Comparison of ENCODE assay signal across 17 cellular contexts in genomic region chr18:48986851-48987761, GRCh38.
"Had no signal": no experiment of that assay in that cellular context is flagged by ENCODE, and none has a peak within 500 bp of the region (broad histone marks: within the 10 kb centered on the region; RNA-seq: fewer than 3 reads in every experiment).

No MANE protein-coding gene starts in this region.

- H3K4me3 ChIP-seq: ovary, stomach, vagina had no signal

- H3K4me3 Mint-ChIP-seq: activated CD4-positive, alpha-beta memory T cell treated with anti-CD3 and anti-CD28 coated beads, Interleukin-2, amount 10 ng/mL, durations not matched to agents 7 days and 5 days; activated T-cell treated with anti-CD3 and anti-CD28 coated beads, Interleukin-2, amount 50 U/mL, for 72 hours; brain; central memory CD8-positive, alpha-beta T cell; dendritic cell treated with granulocyte-macrophage colony-stimulating factor and Interleukin-4, amounts not matched to agents 40 ng/mL and 50 ng/mL, for 4 days; memory B cell; natural killer cell treated with Interleukin-12 subunit alpha and Interleukin-12 subunit beta and Interleukin-15 and Interleukin-18, amount 100 ng/mL, for 72 hours; T-helper 2 cell treated with Interferon-gamma antibody and Interleukin-4, amounts not matched to agents 5 μg/mL and 100 μg/mL, for 36 hours had no signal

- ATAC-seq: activated T-cell treated with anti-CD3 and anti-CD28 coated beads, Interleukin-2, amount 50 U/mL, for 72 hours; natural killer cell treated with Interleukin-12 subunit alpha and Interleukin-12 subunit beta and Interleukin-15 and Interleukin-18, amount 100 ng/mL, for 72 hours had no signal

- H3K27me3 ChIP-seq: ovary, stomach, vagina had no signal

- H3K9me3 Mint-ChIP-seq: activated CD4-positive, alpha-beta memory T cell treated with anti-CD3 and anti-CD28 coated beads, Interleukin-2, amount 10 ng/mL, durations not matched to agents 7 days and 5 days; activated T-cell treated with anti-CD3 and anti-CD28 coated beads, Interleukin-2, amount 50 U/mL, for 72 hours; central memory CD8-positive, alpha-beta T cell; dendritic cell treated with granulocyte-macrophage colony-stimulating factor and Interleukin-4, amounts not matched to agents 40 ng/mL and 50 ng/mL, for 4 days; memory B cell; natural killer cell treated with Interleukin-12 subunit alpha and Interleukin-12 subunit beta and Interleukin-15 and Interleukin-18, amount 100 ng/mL, for 72 hours; T-helper 2 cell treated with Interferon-gamma antibody and Interleukin-4, amounts not matched to agents 5 μg/mL and 100 μg/mL, for 36 hours had no signal

- H3K27ac ChIP-seq: ovary, stomach, vagina had no signal

- DNase-seq: activated CD4-positive, alpha-beta memory T cell treated with anti-CD3 and anti-CD28 coated beads, Interleukin-2, amount 10 ng/mL, durations not matched to agents 7 days and 5 days; activated CD4-positive, alpha-beta T cell treated with anti-CD3 and anti-CD28 coated beads for 1 hour; activated T-cell treated with anti-CD3 and anti-CD28 coated beads, Interleukin-2, amount 50 U/mL, for 72 hours; erythroblast; glutamatergic neuron; left cardiac atrium; retina; stimulated activated CD4-positive, alpha-beta T cell treated with anti-CD3 and anti-CD28 coated beads, Interleukin-4, amount 100 ng/mL, for 4 hours; stomach had no signal

- H3K27me3 Mint-ChIP-seq: central memory CD8-positive, alpha-beta T cell had no signal

- H3K9me3 ChIP-seq: ovary, stomach, vagina had no signal

- H3K36me3 ChIP-seq: ovary, stomach, vagina had no signal

- H3K36me3 Mint-ChIP-seq: brain; memory B cell; natural killer cell treated with Interleukin-12 subunit alpha and Interleukin-12 subunit beta and Interleukin-15 and Interleukin-18, amount 100 ng/mL, for 72 hours had no signal

- H3K27ac Mint-ChIP-seq: activated CD4-positive, alpha-beta memory T cell treated with anti-CD3 and anti-CD28 coated beads, Interleukin-2, amount 10 ng/mL, durations not matched to agents 7 days and 5 days; activated T-cell treated with anti-CD3 and anti-CD28 coated beads, Interleukin-2, amount 50 U/mL, for 72 hours; dendritic cell treated with granulocyte-macrophage colony-stimulating factor and Interleukin-4, amounts not matched to agents 40 ng/mL and 50 ng/mL, for 4 days; memory B cell; natural killer cell treated with Interleukin-12 subunit alpha and Interleukin-12 subunit beta and Interleukin-15 and Interleukin-18, amount 100 ng/mL, for 72 hours; T-helper 2 cell treated with Interferon-gamma antibody and Interleukin-4, amounts not matched to agents 5 μg/mL and 100 μg/mL, for 36 hours had no signal
